ENCODE assay signal across 9 cellular contexts in genomic region chr12:99806304-99806703, GRCh38.
"Had no signal": no experiment of that assay in that cellular context is flagged by ENCODE, and none has a peak within 500 bp of the region (broad histone marks: within the 10 kb centered on the region; RNA-seq: fewer than 3 reads in every experiment).

No MANE protein-coding gene starts in this region.

- FAIRE-seq: HTR-8/SVneo, K562 had no signal

- H3K4me3 ChIP-seq: GM23248, K562 had no signal

- H3K27ac Mint-ChIP-seq: HFFc6 had no signal

- ATAC-seq: K562 had no signal

- H3K9ac ChIP-seq: GM23248 had no signal

- H3K9me3 Mint-ChIP-seq: HFFc6 had no signal

- H3K27ac ChIP-seq: GM23248 had no signal

- DNase-seq: GM23248, GOT3, H7, HCEC 1CT, HFFc6, IMR-90, KG1 had no signal

- H3K4me3 Mint-ChIP-seq: HFFc6 had no signal
